In the genomic region with DNA sequence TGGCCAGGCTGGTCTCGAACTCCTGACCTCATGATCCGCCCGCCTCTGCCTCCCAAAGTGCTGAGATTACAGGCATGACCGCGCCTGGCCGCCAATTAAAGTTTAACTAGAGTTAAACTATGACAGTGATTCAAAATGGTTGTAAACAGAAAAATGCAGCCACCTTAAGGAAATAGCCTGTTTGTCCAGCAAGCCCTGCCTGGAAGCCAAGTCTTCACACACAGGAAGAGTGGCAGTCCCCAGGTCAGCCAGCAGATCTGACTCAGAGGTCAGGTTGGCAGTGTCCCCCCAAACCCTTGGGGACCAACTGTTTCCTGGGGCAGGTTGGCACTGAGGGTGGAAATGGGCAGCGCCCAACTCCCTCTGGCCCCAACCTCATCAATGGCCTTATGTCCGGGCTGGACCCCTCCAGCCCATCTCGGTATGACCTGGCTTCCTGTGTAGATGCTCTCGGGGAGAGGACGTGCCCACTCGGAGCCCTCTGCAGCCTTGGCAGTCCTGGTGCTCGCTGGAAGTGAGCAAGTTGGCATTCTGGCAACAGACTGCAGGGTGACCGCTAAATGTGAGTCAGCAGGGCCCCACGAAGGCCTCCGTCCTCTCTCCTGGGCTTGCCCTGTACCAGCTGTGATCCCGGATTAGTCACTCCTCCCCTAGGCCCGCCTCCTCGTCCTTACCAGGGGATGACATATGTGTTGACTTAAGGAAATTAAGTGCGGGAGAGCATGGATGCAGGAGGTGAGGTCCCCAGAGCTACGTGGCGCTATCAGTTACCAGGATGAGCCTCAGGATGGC, we compare ENCODE assay signal across 1 cellular context.
TF ChIP-seq lines count a peak whose summit lies in the region.

No MANE protein-coding gene starts in this region.

TF ChIP-seq in K562, 482 proteins besides CTCF, POLR2A, EP300 and RAD21 (continued from another document and continues in another):
- no peak for TF ChIP-seq FOXP4 (CRISPR knock-in tag; IDR thresholded peaks at IDR 0.05; ENCODE audit: borderline replicate concordance)
- no peak for TF ChIP-seq THRAP3 (IDR thresholded peaks at IDR 0.05; ENCODE audit: borderline replicate concordance)
- TF ChIP-seq FIP1L1 (IDR thresholded peaks at IDR 0.05; ENCODE audit: low read depth, low read length, poor library complexity, severe bottlenecking), result no peak
- TF ChIP-seq BRD9 (IDR thresholded peaks at IDR 0.05; ENCODE audit: low read depth, partially characterized antibody), result no peak
- no peak for TF ChIP-seq GTF2A2 (tag; IDR thresholded peaks at IDR 0.05)
- TF ChIP-seq HDAC6 (IDR thresholded peaks at IDR 0.05; ENCODE audit: low read depth, low read length), result no peak
- peak; percentile 53; the same call in 1 of the 2 replicates for TF ChIP-seq ZNF407 (IDR thresholded peaks at IDR 0.05; ENCODE audit: low read depth)
- TF ChIP-seq ILK (tag; IDR thresholded peaks at IDR 0.05; ENCODE audit: borderline replicate concordance, low read depth), result no peak
- no peak for TF ChIP-seq BCOR (IDR thresholded peaks at IDR 0.05)
- TF ChIP-seq STAT6 (CRISPR knock-in tag; IDR thresholded peaks at IDR 0.05), result no peak
- TF ChIP-seq ZBTB1 (CRISPR knock-in tag; IDR thresholded peaks at IDR 0.05; ENCODE audit: borderline replicate concordance, low read depth), result no peak
- no peak for TF ChIP-seq ZNF436 (CRISPR knock-in tag; IDR thresholded peaks at IDR 0.05)
- no peak for TF ChIP-seq ZNF766 (CRISPR knock-in tag; conservative IDR thresholded peaks at IDR 0.05)
- no peak for TF ChIP-seq CTBP1 (IDR thresholded peaks at IDR 0.05; ENCODE audit: borderline replicate concordance)
- TF ChIP-seq POLR3G (IDR thresholded peaks at IDR 0.05; ENCODE audit: extremely low read depth, insufficient read length, insufficient replicate concordance), result no peak
- TF ChIP-seq FOXK1 (CRISPR knock-in tag; IDR thresholded peaks at IDR 0.05; ENCODE audit: borderline replicate concordance), result no peak
- no peak for TF ChIP-seq RBM14 (IDR thresholded peaks at IDR 0.05; ENCODE audit: borderline replicate concordance, insufficient read depth, low read depth, low read length)
- TF ChIP-seq KAT7 (CRISPR knock-in tag; IDR thresholded peaks at IDR 0.05; ENCODE audit: borderline replicate concordance), result no peak
- no peak for TF ChIP-seq NBN (IDR thresholded peaks at IDR 0.05; ENCODE audit: low read depth)
- no peak for TF ChIP-seq RBM22 (IDR thresholded peaks at IDR 0.05; ENCODE audit: low read depth, low read length, poor library complexity, severe bottlenecking)
- TF ChIP-seq HNRNPH1 (optimal IDR thresholded peaks at IDR 0.05; ENCODE audit: low read depth, low read length), result no peak
- no peak for TF ChIP-seq SAFB2 (IDR thresholded peaks at IDR 0.05; ENCODE audit: borderline replicate concordance, low read depth, low read length, severe bottlenecking)
- no peak for TF ChIP-seq ZNF707 (CRISPR knock-in tag; conservative IDR thresholded peaks at IDR 0.05)
- TF ChIP-seq POLR2AphosphoS2 (IDR thresholded peaks at IDR 0.05; ENCODE audit: low read length), result no peak
- no peak for TF ChIP-seq MCM5 (IDR thresholded peaks at IDR 0.05; ENCODE audit: low read depth)
- TF ChIP-seq SIN3A (IDR thresholded peaks at IDR 0.05; ENCODE audit: borderline replicate concordance in 2 of 2, control insufficient read depth in 1 of 2, low read depth in 2 of 2, low read length in 2 of 2), result peak in 1 of 2 experiments; percentile 51; a peak in 2 of 4 replicates
- TF ChIP-seq KLF6 (CRISPR knock-in tag; IDR thresholded peaks at IDR 0.05; ENCODE audit: borderline replicate concordance), result no peak
- no peak for TF ChIP-seq ATF1 (CRISPR knock-in tag; IDR thresholded peaks at IDR 0.05)
- TF ChIP-seq ATF1 (tag; IDR thresholded peaks at IDR 0.05), result no peak
- no peak for TF ChIP-seq KAT8 (IDR thresholded peaks at IDR 0.05; ENCODE audit: low read depth)
- TF ChIP-seq UBTF (IDR thresholded peaks at IDR 0.05; ENCODE audit: borderline replicate concordance in 1 of 2, low read depth in 2 of 2, low read length in 2 of 2), result no peak
- TF ChIP-seq ZNF12 (CRISPR knock-in tag; IDR thresholded peaks at IDR 0.05), result no peak
- TF ChIP-seq ZNF584 (CRISPR knock-in tag; IDR thresholded peaks at IDR 0.05; ENCODE audit: low read depth), result no peak
- TF ChIP-seq MTA1 (IDR thresholded peaks at IDR 0.05; ENCODE audit: borderline replicate concordance), result no peak
- TF ChIP-seq DPF2 (IDR thresholded peaks at IDR 0.05), result peak; percentile 55
- TF ChIP-seq PPARD (CRISPR knock-in tag; IDR thresholded peaks at IDR 0.05), result no peak
- no peak for TF ChIP-seq MNT (conservative IDR thresholded peaks at IDR 0.05)
- no peak for TF ChIP-seq TAF9B (IDR thresholded peaks at IDR 0.05; ENCODE audit: partially characterized antibody)
- TF ChIP-seq PURB (CRISPR knock-in tag; IDR thresholded peaks at IDR 0.05; ENCODE audit: low read depth), result no peak
- TF ChIP-seq CBFB (CRISPR knock-in tag; IDR thresholded peaks at IDR 0.05), result no peak
- TF ChIP-seq MTA2 (IDR thresholded peaks at IDR 0.05; ENCODE audit: low read depth), result no peak
- no peak for TF ChIP-seq ZNF311 (CRISPR knock-in tag; IDR thresholded peaks at IDR 0.05)
- TF ChIP-seq IFI16 (CRISPR knock-in tag; IDR thresholded peaks at IDR 0.05), result no peak
- no peak for TF ChIP-seq LARP7 (IDR thresholded peaks at IDR 0.05)
- no peak for TF ChIP-seq NFIX (CRISPR knock-in tag; IDR thresholded peaks at IDR 0.05; ENCODE audit: low read depth)
- no peak for TF ChIP-seq SMAD4 (CRISPR knock-in tag; conservative IDR thresholded peaks at IDR 0.05)
- no peak for TF ChIP-seq EGR1 (conservative IDR thresholded peaks at IDR 0.05)
